ENCODE assay signal across 17 cellular contexts in the genomic region with DNA sequence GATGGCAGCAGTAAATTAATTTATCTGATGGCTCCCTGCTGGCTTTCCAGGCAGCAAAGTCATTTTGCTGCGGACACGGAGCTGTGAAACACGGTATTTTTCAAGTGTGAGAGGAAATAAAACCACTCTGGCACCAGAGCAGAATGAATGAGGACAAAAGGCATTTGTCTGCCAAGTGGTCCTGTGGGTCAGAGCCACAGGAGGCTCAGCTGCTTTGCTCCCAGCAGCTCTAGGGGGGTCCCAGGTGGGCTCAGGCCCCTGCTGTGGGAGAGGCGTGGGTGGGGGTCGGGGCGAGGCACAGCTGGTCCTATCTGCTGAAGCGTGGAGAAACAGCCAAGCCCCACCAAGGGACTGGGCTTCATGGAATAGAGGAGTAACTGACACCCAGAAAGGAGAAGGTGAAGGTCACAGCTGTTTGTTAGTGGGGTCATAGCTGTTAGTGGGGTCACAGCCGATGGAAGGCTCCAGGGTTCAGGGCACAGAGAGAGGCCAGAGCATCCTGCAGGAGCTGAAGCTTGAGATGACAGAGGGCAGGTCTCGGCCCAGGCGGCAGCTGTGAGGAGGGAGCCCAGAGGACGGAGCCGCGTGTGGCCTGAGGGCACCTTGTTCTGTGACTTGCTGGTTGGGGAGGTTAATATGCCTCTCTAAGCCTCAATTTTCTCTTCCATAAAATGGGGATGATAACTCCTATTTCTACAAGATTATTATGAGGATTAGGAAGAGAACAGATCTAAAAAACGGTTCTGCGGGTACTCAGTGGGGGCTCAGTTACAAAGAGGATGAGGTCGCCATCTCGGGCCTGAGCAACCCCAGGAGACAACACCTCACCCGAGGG. TPM values are rescaled to one million over a fixed set of nuclear protein-coding genes. Genes with fewer than 3 reads are reported as not detected.
"Had no signal": no experiment of that assay in that cellular context is flagged by ENCODE, and none has a peak within 500 bp of the region (broad histone marks: within the 10 kb centered on the region; RNA-seq: fewer than 3 reads in every experiment).

No MANE protein-coding gene starts in this region.

- H3K9me3 Mint-ChIP-seq: activated naive CD4-positive, alpha-beta T cell treated with anti-CD3 and anti-CD28 coated beads, Interleukin-2, amount 50 U/mL, for 24 hours; activated T-cell treated with anti-CD3 and anti-CD28 coated beads, Interleukin-2, amount 50 U/mL, for 24 hours; natural killer cell treated with Interleukin-12 subunit alpha and Interleukin-12 subunit beta and Interleukin-15 and Interleukin-18, amount 100 ng/mL, for 72 hours; stimulated activated naive CD8-positive, alpha-beta T cell treated with anti-CD3 and anti-CD28 coated beads, Interleukin-15, amount 100 ng/mL, for 72 hours had no signal

- H3K9me3 ChIP-seq: esophagus squamous epithelium, ovary, thoracic aorta had no signal

- H3K4me1 ChIP-seq: esophagus squamous epithelium had no signal

- H3K27ac ChIP-seq: esophagus squamous epithelium, ovary, thoracic aorta had no signal

- H3K4me3 ChIP-seq: esophagus squamous epithelium, ovary, thoracic aorta had no signal

- H3K36me3 ChIP-seq: esophagus squamous epithelium, ovary, thoracic aorta had no signal

- H3K27ac Mint-ChIP-seq: activated CD8-positive, alpha-beta memory T cell treated with anti-CD3 and anti-CD28 coated beads, Interleukin-2, amount 10 ng/mL, durations not matched to agents 7 days and 5 days; activated naive CD4-positive, alpha-beta T cell treated with anti-CD3 and anti-CD28 coated beads, Interleukin-2, amount 50 U/mL, for 24 hours; activated T-cell treated with anti-CD3 and anti-CD28 coated beads, Interleukin-2, amount 50 U/mL, for 24 hours; natural killer cell treated with Interleukin-12 subunit alpha and Interleukin-12 subunit beta and Interleukin-15 and Interleukin-18, amount 100 ng/mL, for 72 hours; stimulated activated naive CD8-positive, alpha-beta T cell treated with anti-CD3 and anti-CD28 coated beads, Interleukin-15, amount 100 ng/mL, for 72 hours had no signal

- H3K27me3 ChIP-seq: ovary had no signal

- ATAC-seq: activated CD8-positive, alpha-beta memory T cell treated with anti-CD3 and anti-CD28 coated beads, Interleukin-2, amount 10 ng/mL, durations not matched to agents 7 days and 5 days; left lobe of liver had no signal

- H3K4me3 Mint-ChIP-seq: activated CD8-positive, alpha-beta memory T cell treated with anti-CD3 and anti-CD28 coated beads, Interleukin-2, amount 10 ng/mL, durations not matched to agents 7 days and 5 days; activated naive CD4-positive, alpha-beta T cell treated with anti-CD3 and anti-CD28 coated beads, Interleukin-2, amount 50 U/mL, for 24 hours; activated T-cell treated with anti-CD3 and anti-CD28 coated beads, Interleukin-2, amount 50 U/mL, for 24 hours; natural killer cell treated with Interleukin-12 subunit alpha and Interleukin-12 subunit beta and Interleukin-15 and Interleukin-18, amount 100 ng/mL, for 72 hours; stimulated activated naive CD8-positive, alpha-beta T cell treated with anti-CD3 and anti-CD28 coated beads, Interleukin-15, amount 100 ng/mL, for 72 hours had no signal

- H3K4me1 Mint-ChIP-seq: activated CD8-positive, alpha-beta memory T cell treated with anti-CD3 and anti-CD28 coated beads, Interleukin-2, amount 10 ng/mL, durations not matched to agents 7 days and 5 days; activated naive CD4-positive, alpha-beta T cell treated with anti-CD3 and anti-CD28 coated beads, Interleukin-2, amount 50 U/mL, for 24 hours; stimulated activated naive CD8-positive, alpha-beta T cell treated with anti-CD3 and anti-CD28 coated beads, Interleukin-15, amount 100 ng/mL, for 72 hours had no signal

- DNase-seq: activated CD4-positive, alpha-beta T cell treated with anti-CD3 and anti-CD28 coated beads for 1 hour; activated CD4-positive, alpha-beta T cell treated with anti-CD3 and anti-CD28 coated beads, Interleukin-2, amount 50 U/mL, for 48 hours; activated CD8-positive, alpha-beta memory T cell treated with anti-CD3 and anti-CD28 coated beads, Interleukin-2, amount 10 ng/mL, durations not matched to agents 7 days and 5 days; activated effector memory CD4-positive, alpha-beta T cell treated with Interleukin-2 at 50 U/mL for 16 hours; activated T-cell treated with anti-CD3 and anti-CD28 coated beads, Interleukin-2, amount 50 U/mL, for 24 hours; esophagus squamous epithelium; foreskin fibroblast; mammary epithelial cell; ovary; stimulated activated CD4-positive, alpha-beta T cell treated with anti-CD3 and anti-CD28 coated beads, Interleukin-4, amount 100 ng/mL, for 4 hours; stimulated activated naive CD8-positive, alpha-beta T cell treated with anti-CD3 and anti-CD28 coated beads, Interleukin-15, amount 100 ng/mL, for 72 hours; T1000 had no signal

- H3K36me3 Mint-ChIP-seq: activated CD8-positive, alpha-beta memory T cell treated with anti-CD3 and anti-CD28 coated beads, Interleukin-2, amount 10 ng/mL, durations not matched to agents 7 days and 5 days; activated naive CD4-positive, alpha-beta T cell treated with anti-CD3 and anti-CD28 coated beads, Interleukin-2, amount 50 U/mL, for 24 hours; natural killer cell treated with Interleukin-12 subunit alpha and Interleukin-12 subunit beta and Interleukin-15 and Interleukin-18, amount 100 ng/mL, for 72 hours had no signal

RNA-seq across cellular contexts. Expression of gene KIF17, which starts 7.1 kb away (rescaled TPM):
- total RNA-seq: activated CD8-positive, alpha-beta memory T cell treated with anti-CD3 and anti-CD28 coated beads, Interleukin-2, amount 10 ng/mL, durations not matched to agents 7 days and 5 days; natural killer cell treated with Interleukin-12 subunit alpha and Interleukin-12 subunit beta and Interleukin-15 and Interleukin-18, amount 100 ng/mL, for 72 hours had no signal

RNA-seq across cellular contexts. Expression of gene SH2D5, which starts 21.8 kb away (rescaled TPM):
- total RNA-seq: activated CD8-positive, alpha-beta memory T cell treated with anti-CD3 and anti-CD28 coated beads, Interleukin-2, amount 10 ng/mL, durations not matched to agents 7 days and 5 days; urinary bladder had no signal
